Comparison of ENCODE assay signal across 23 cellular contexts in the genomic region with DNA sequence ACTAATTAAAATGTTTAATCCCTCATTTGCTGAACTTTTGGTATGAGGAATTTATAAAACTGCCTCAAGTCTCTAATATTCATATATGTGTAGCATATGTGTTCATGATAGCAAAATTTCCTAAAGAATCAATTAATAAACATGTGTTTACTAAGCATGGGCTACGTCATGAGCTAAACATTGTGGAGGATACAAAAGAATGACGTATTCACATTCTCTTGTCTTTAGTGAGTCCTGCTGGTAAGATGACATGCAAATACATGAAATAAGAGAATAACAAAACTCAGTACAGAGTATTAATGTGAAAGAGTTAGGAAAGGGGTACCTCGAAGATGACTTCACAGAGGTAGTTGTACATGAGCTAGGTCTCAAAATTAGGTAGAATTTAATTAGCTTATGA.
"Had no signal": no experiment of that assay in that cellular context is flagged by ENCODE, and none has a peak within 500 bp of the region (broad histone marks: within the 10 kb centered on the region; RNA-seq: fewer than 3 reads in every experiment).

No MANE protein-coding gene starts in this region.

- H3K4me1 ChIP-seq: colonic mucosa, esophagus muscularis mucosa, gastrocnemius medialis, heart right ventricle, left lung, lower lobe of right lung had no signal

- H3K9me3 ChIP-seq: colonic mucosa, esophagus muscularis mucosa, gastrocnemius medialis, heart right ventricle, left lung, lower lobe of right lung, mucosa of descending colon had no signal

- FAIRE-seq: endometrium, islet of Langerhans, keratinocyte had no signal

- ATAC-seq: effector memory CD8-positive, alpha-beta T cell; gastrocnemius medialis; heart right ventricle; left cardiac atrium; left lung; left ventricle myocardium superior; lower lobe of right lung; mucosa of descending colon; naive thymus-derived CD8-positive, alpha-beta T cell had no signal

- H3K27me3 ChIP-seq: esophagus muscularis mucosa, gastrocnemius medialis had no signal

- H3K27ac ChIP-seq: colonic mucosa, esophagus muscularis mucosa, gastrocnemius medialis, heart right ventricle, left lung, lower lobe of right lung had no signal

- DNase-seq: colonic mucosa; cortex of kidney; effector CD8-positive, alpha-beta T cell; effector memory CD8-positive, alpha-beta T cell; endodermal cell; foreskin melanocyte; gastrocnemius medialis; glutamatergic neuron; head of caudate nucleus; heart right ventricle; hippocampal formation; left cardiac atrium; left lung; left ventricle myocardium superior; lower lobe of right lung; mesenchymal stem cell; mucosa of descending colon; naive B cell; naive thymus-derived CD8-positive, alpha-beta T cell had no signal

- H3K36me3 ChIP-seq: colonic mucosa, esophagus muscularis mucosa, gastrocnemius medialis, heart right ventricle, left lung, lower lobe of right lung had no signal

- H3K4me3 ChIP-seq: colonic mucosa, esophagus muscularis mucosa, gastrocnemius medialis, heart right ventricle, left lung, lower lobe of right lung, mucosa of descending colon had no signal
